In genomic region chr18:6741290-6741689, GRCh38 we compare ENCODE assay signal across 8 cellular contexts. TPM values are rescaled to one million over a fixed set of nuclear protein-coding genes. Genes with fewer than 3 reads are reported as not detected.
DNase-seq lines count a peak whose midpoint lies in the region; ATAC-seq and FAIRE-seq lines count a peak whose summit lies in the region.

No MANE protein-coding gene starts in this region.

- ATAC-seq in right cardiac atrium = peak; percentile 94 to 99
- ATAC-seq in GM18520 (IDR thresholded peaks at IDR 0.05; ENCODE audit: unreplicated experiment) = no peak
- no peak for ATAC-seq in HG02884 (IDR thresholded peaks at IDR 0.05; ENCODE audit: unreplicated experiment)

- H3K4me3 ChIP-seq in right cardiac atrium (ENCODE audit: low read length) (no peak overlapping the region), small intestine (ENCODE audit: low read depth in 1 of 2, low read length in 2 of 2) (no peak overlapping the region)

- intact Hi-C loops in right cardiac atrium (cut with DNase I) = no loop called here

- 23% methylated on average over 3 of the region's 3 CpGs for WGBS in right cardiac atrium
- 34 to 40% (median 35%) methylated on average over 3 of the region's 3 CpGs for WGBS in small intestine, 3 donors

- DNase-seq in H4 (ENCODE audit: low spot score) (peak; percentile 98), astrocyte of the hippocampus (ENCODE audit: low read depth, low spot score) (peak; percentile 87), right cardiac atrium (peak in 2 of 3 donors; percentile 48 to 54), small intestine (peak; percentile 8)
- no peak for DNase-seq in activated CD4-positive, alpha-beta T cell treated with anti-CD3 and anti-CD28 coated beads, Interleukin-2, amount 50 U/mL, for 1 hour
- DNase-seq in stimulated activated CD4-positive, alpha-beta T cell treated with anti-CD3 and anti-CD28 coated beads, Interleukin-4, amount 100 ng/mL, for 1 hour = no peak

- H3K4me1 ChIP-seq in right cardiac atrium (ENCODE audit: control insufficient read depth, insufficient read depth, low read length) (peaks cover 2% of the 10 kb centered on the region), small intestine (ENCODE audit: control insufficient read depth in 2 of 2, insufficient read depth in 1 of 2, low read depth in 1 of 2, low read length in 1 of 2) (no peaks in the 10 kb centered on the region)

- H3K27ac ChIP-seq in right cardiac atrium (ENCODE audit: low read length) (peak overlapping the region; percentile 24), small intestine (ENCODE audit: low read depth in 1 of 2, low read length in 1 of 2) (no peak overlapping the region)

- H3K9me3 ChIP-seq in right cardiac atrium (ENCODE audit: control insufficient read depth, low read length) = no peaks in the 10 kb centered on the region
- H3K9me3 ChIP-seq in small intestine (ENCODE audit: control insufficient read depth, low read depth) = no peaks in the 10 kb centered on the region

- FAIRE-seq in small intestine (lab: Jason Lieb, UNC) = no peak

- H3K36me3 ChIP-seq in small intestine (ENCODE audit: control insufficient read depth in 2 of 2, insufficient read depth in 2 of 2, low read length in 2 of 2) = no peaks in the 10 kb centered on the region

- H3K27me3 ChIP-seq in right cardiac atrium (ENCODE audit: control insufficient read depth, insufficient read depth) (no peaks in the 10 kb centered on the region), small intestine (ENCODE audit: control insufficient read depth in 2 of 2, insufficient read depth in 2 of 2, low read length in 2 of 2) (no peaks in the 10 kb centered on the region)

RNA-seq across cellular contexts. Expression of gene ARHGAP28, which starts 11.8 kb away (rescaled TPM):
- 26.4 and 32.3 TPM in 2 replicates for total RNA-seq in H4 (2014; rRNA removed; shearing (Covaris generic))
- total RNA-seq in right cardiac atrium = 1 to 10 TPM; 3.2 to 6.1 (median 4.0) TPM
- 0.93 TPM for polyA plus RNA-seq in right cardiac atrium
- polyA plus RNA-seq in small intestine = 1 to 10 TPM; 1.2 to 3.2 (median 1.6) TPM

Comparison
In these comparisons a context has a peak if more than half of its experiments do, and no peak if none do; other contexts are left out.
1. DNase-seq: peak in H4 (single experiment), astrocyte of the hippocampus (single experiment), right cardiac atrium (2 of 3) and small intestine (single experiment); none in activated CD4-positive, alpha-beta T cell treated with anti-CD3 and anti-CD28 coated beads, Interleukin-2, amount 50 U/mL, for 1 hour (single experiment) and stimulated activated CD4-positive, alpha-beta T cell treated with anti-CD3 and anti-CD28 coated beads, Interleukin-4, amount 100 ng/mL, for 1 hour (single experiment).
2. ATAC-seq: peak in right cardiac atrium (2 of 2); none in GM18520 (single experiment) and HG02884 (single experiment).